8 cellular contexts compared by ENCODE assay signal in genomic region chr6:122399055-122399347, GRCh38. TPM values are rescaled to one million over a fixed set of nuclear protein-coding genes. Genes with fewer than 3 reads are reported as not detected.
DNase-seq lines count a peak whose midpoint lies in the region; ATAC-seq and TF ChIP-seq lines count a peak whose summit lies in the region.

No MANE protein-coding gene starts in this region.

- no peak overlapping the region for H2BK12ac ChIP-seq in mesenchymal stem cell (ENCODE audit: low read length in 2 of 2)

- ATAC-seq in heart right ventricle: no peak
- no peak for ATAC-seq in left ventricle myocardium superior
- no peak for ATAC-seq in upper lobe of right lung

- H3K79me1 ChIP-seq in mesenchymal stem cell (replicated peaks; ENCODE audit: low read length, poor library complexity, severe bottlenecking): peaks cover 3% of the 10 kb centered on the region

- H3K4ac ChIP-seq in mesenchymal stem cell (ENCODE audit: low read depth in 1 of 2, low read length in 2 of 2): no peak overlapping the region

- H3K4me2 ChIP-seq in mesenchymal stem cell (ENCODE audit: low read length, poor library complexity, severe bottlenecking): peak overlapping the region; percentile 3

- H3K4me1 ChIP-seq in heart right ventricle (peaks cover 0 to 42% (median 23%) of the 10 kb centered on the region in 9 donors), mesenchymal stem cell (ENCODE audit: control insufficient read depth, insufficient read depth, low read depth, low read length) (no peaks in the 10 kb centered on the region), upper lobe of right lung (peaks cover 20% of the 10 kb centered on the region)

- no peak overlapping the region for H3K23ac ChIP-seq in mesenchymal stem cell (ENCODE audit: low read length in 2 of 2)

- no peak overlapping the region for H4K91ac ChIP-seq in mesenchymal stem cell (ENCODE audit: low read length)

- in situ Hi-C loops in astrocyte of the cerebellum (cut with HindIII; ENCODE audit: low sequenced_read_pairs): no loop called here

- no peaks in the 10 kb centered on the region for H3K36me3 ChIP-seq in heart right ventricle
- no peaks in the 10 kb centered on the region for H3K36me3 ChIP-seq in mesenchymal stem cell (ENCODE audit: control insufficient read depth in 1 of 2, insufficient read depth in 2 of 2, low read depth in 1 of 2, low read length in 2 of 2)
- no peaks in the 10 kb centered on the region for H3K36me3 ChIP-seq in upper lobe of right lung

- H3K4me3 ChIP-seq in heart right ventricle (peak overlapping the region in 9 of 10 donors; percentile 15 to 99 (median 93)), astrocyte of the cerebellum (ENCODE audit: low read depth, low read length) (no peak overlapping the region), mesenchymal stem cell (ENCODE audit: insufficient read depth in 1 of 2, low read depth in 1 of 2, low read length in 2 of 2) (peak overlapping the region in 1 of 2 experiments; percentile 65), upper lobe of right lung (peak overlapping the region; percentile 99)

- H3K14ac ChIP-seq in mesenchymal stem cell (ENCODE audit: low read length in 2 of 2): no peak overlapping the region

- peak overlapping the region; percentile 83 for H3K9ac ChIP-seq in mesenchymal stem cell (ENCODE audit: low read length)

- no peak overlapping the region for H2AFZ ChIP-seq in mesenchymal stem cell (ENCODE audit: low read depth, low read length)

- H3K27ac ChIP-seq in heart right ventricle (peak overlapping the region in 8 of 10 donors; percentile 0 to 88 (median 70)), mesenchymal stem cell (ENCODE audit: low read length, poor library complexity, severe bottlenecking) (peak overlapping the region; percentile 21), upper lobe of right lung (peak overlapping the region; percentile 49)

- intact Hi-C loops in heart right ventricle (cut with DNase I): loop anchor here in 3 of 10 donors (2.0 to 5.0 kb wide), 2 partner anchors 72 to 73 kb away; partner anchors contain the start of gene SERINC1 (in 3 of the 3)
- intact Hi-C loops in left ventricle myocardium superior (cut with micrococcal nuclease): no loop called here
- intact Hi-C loops in upper lobe of right lung (cut with DNase I): no loop called here

- 0% methylated on average over 2 of the region's 2 CpGs for WGBS in heart right ventricle, 2 donors
- WGBS in mesenchymal stem cell: 0% methylated on average over 2 of the region's 2 CpGs

- H3K9me3 ChIP-seq in heart right ventricle: no peaks in the 10 kb centered on the region
- no peaks in the 10 kb centered on the region for H3K9me3 ChIP-seq in mesenchymal stem cell (ENCODE audit: control insufficient read depth, low read length)
- no peaks in the 10 kb centered on the region for H3K9me3 ChIP-seq in upper lobe of right lung

- no peaks in the 10 kb centered on the region for H3K27me3 ChIP-seq in heart right ventricle
- H3K27me3 ChIP-seq in mesenchymal stem cell (ENCODE audit: control insufficient read depth in 1 of 2, insufficient read depth in 1 of 2, low read length in 2 of 2): no peaks in the 10 kb centered on the region
- no peaks in the 10 kb centered on the region for H3K27me3 ChIP-seq in upper lobe of right lung

- DNase-seq in heart right ventricle: no peak
- DNase-seq in left ventricle myocardium superior: no peak
- DNase-seq in astrocyte of the cerebellum (ENCODE audit: low read depth): peak; percentile 97
- no peak for DNase-seq in mesenchymal stem cell
- DNase-seq in upper lobe of right lung: no peak
- no peak for DNase-seq in NCI-H748 (lab: John Stamatoyannopoulos, UW; ENCODE audit: unreplicated experiment)
- DNase-seq in SW 1271 (lab: John Stamatoyannopoulos, UW): no peak
- DNase-seq in amniotic stem cell (lab: John Stamatoyannopoulos, UW): no peak

- H2BK120ac ChIP-seq in mesenchymal stem cell (ENCODE audit: low read depth, low read length): no peak overlapping the region

- no peak overlapping the region for H4K8ac ChIP-seq in mesenchymal stem cell (ENCODE audit: low read length)

- H2AK5ac ChIP-seq in mesenchymal stem cell (ENCODE audit: low read length, severe bottlenecking): no peak overlapping the region

- no peak overlapping the region for H2BK5ac ChIP-seq in mesenchymal stem cell (ENCODE audit: low read depth, low read length, poor library complexity, severe bottlenecking)

- H3K18ac ChIP-seq in mesenchymal stem cell (ENCODE audit: low read depth in 1 of 2, low read length in 2 of 2): no peak overlapping the region

- H2BK15ac ChIP-seq in mesenchymal stem cell (ENCODE audit: low read depth, poor library complexity, severe bottlenecking): no peak overlapping the region

- no peak for TF ChIP-seq CTCF in heart right ventricle (IDR thresholded peaks at IDR 0.05)
- TF ChIP-seq CTCF in astrocyte of the cerebellum (IDR thresholded peaks at IDR 0.05; ENCODE audit: low read depth, low read length, missing control alignments): no peak
- TF ChIP-seq CTCF in upper lobe of right lung (IDR thresholded peaks at IDR 0.05): no peak

RNA-seq across cellular contexts. Expression of gene HSF2, which starts 0.5 kb away (rescaled TPM):
- 10 to 100 TPM; 13.8 to 28.7 (median 23.0) TPM for total RNA-seq in heart right ventricle
- polyA plus RNA-seq in heart right ventricle: 10 to 100 TPM; 22.8 to 26.6 TPM
- total RNA-seq in left ventricle myocardium superior: 27.5 TPM
- 9.0 TPM for polyA plus RNA-seq in mesenchymal stem cell (2013, experiment 1 of 2)
- polyA plus RNA-seq in mesenchymal stem cell (2013, experiment 2 of 2): 9.8 TPM
- 7.1 TPM for total RNA-seq in upper lobe of right lung
